In genomic region chr6:72869621-72870020, GRCh38 we compare ENCODE assay signal across 7 cellular contexts.
"Had no signal": no experiment of that assay in that cellular context is flagged by ENCODE, and none has a peak within 500 bp of the region (broad histone marks: within the 10 kb centered on the region; RNA-seq: fewer than 3 reads in every experiment).

No MANE protein-coding gene starts in this region.

- H3K27ac ChIP-seq: HL-60, KMS-11 had no signal

- ATAC-seq: HepG2, K562 had no signal

- DNase-seq: IMR-90, KBM-7, KG1 had no signal

- H3K4me3 ChIP-seq: K562 had no signal
